In the genomic region with DNA sequence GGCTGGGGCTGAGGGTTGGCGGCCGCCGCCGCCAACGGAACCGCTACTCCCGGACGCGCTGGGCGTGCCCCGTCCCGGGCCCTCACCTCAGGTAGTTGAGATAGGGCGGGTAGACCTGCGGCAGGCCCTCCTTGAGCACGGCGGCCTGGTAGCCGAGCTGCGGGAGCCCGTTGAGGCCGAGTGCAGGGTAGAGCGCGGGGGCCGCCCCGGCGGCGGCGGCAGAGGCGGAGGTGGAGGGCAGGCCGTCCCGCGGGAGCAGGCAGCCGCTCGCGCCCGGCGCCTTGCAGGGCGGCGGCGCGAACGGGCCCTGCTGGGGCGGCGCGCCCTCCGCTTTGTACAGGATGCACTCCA, we compare ENCODE assay signal across 8 cellular contexts. TPM values are rescaled to one million over a fixed set of nuclear protein-coding genes. Genes with fewer than 3 reads are reported as not detected.
DNase-seq lines count a peak whose midpoint lies in the region; ATAC-seq and TF ChIP-seq lines count a peak whose summit lies in the region.

No MANE protein-coding gene starts in this region.

- no peaks in the 10 kb centered on the region for H4K20me1 ChIP-seq in PC-3 (ENCODE audit: low read length)

- ATAC-seq in GM18511 (IDR thresholded peaks at IDR 0.05; ENCODE audit: unreplicated experiment) (peak; percentile 46), sciatic nerve (peak; percentile 48), HG03025 (IDR thresholded peaks at IDR 0.05; ENCODE audit: low FRiP score, unreplicated experiment) (no peak), PC-3 (no peak)

- TF ChIP-seq CTCF in astrocyte of the cerebellum (IDR thresholded peaks at IDR 0.05; ENCODE audit: low read depth, low read length, missing control alignments): no peak
- TF ChIP-seq CTCF in PC-3 (conservative IDR thresholded peaks at IDR 0.05; ENCODE audit: low read depth, low read length): no peak

- CTCF ChIA-PET in PC-3 (lab: Charles Lee): no interaction called here

- POLR2A ChIA-PET in PC-3 (lab: Charles Lee; ENCODE audit: unreplicated experiment): no interaction called here

- no peak overlapping the region for H2AFZ ChIP-seq in PC-3 (ENCODE audit: low read length)

- peaks cover 89% of the 10 kb centered on the region for H3K27me3 ChIP-seq in PC-3 (ENCODE audit: low read length)

- no peak overlapping the region for H3K27ac ChIP-seq in PC-3 (ENCODE audit: low read length)

- no peaks in the 10 kb centered on the region for H3K9me2 ChIP-seq in PC-3 (replicated peaks; ENCODE audit: low read length)

- H3K79me2 ChIP-seq in PC-3 (ENCODE audit: low read length): no peaks in the 10 kb centered on the region

- H3K4me3 ChIP-seq in astrocyte of the cerebellum (ENCODE audit: low read depth, low read length) (peak overlapping the region; percentile 47), iPS-11a (ENCODE audit: low read depth, low read length) (peak overlapping the region; percentile 49), PC-3 (ENCODE audit: low read length) (no peak overlapping the region)

- no peaks in the 10 kb centered on the region for H3K9me3 ChIP-seq in PC-3 (ENCODE audit: low read length)

- H3K4me2 ChIP-seq in PC-3 (ENCODE audit: low read length): no peak overlapping the region

- no TSS peak for BruUV-seq in PC-3 (replicated peaks; lab: Mats Ljungman, UMichigan)

- H3K9ac ChIP-seq in PC-3 (ENCODE audit: low read length): no peak overlapping the region

- no peaks in the 10 kb centered on the region for H3K4me1 ChIP-seq in PC-3 (ENCODE audit: insufficient read depth, low read length)

- DNase-seq in astrocyte of the cerebellum (ENCODE audit: low read depth) (no peak), sciatic nerve (ENCODE audit: low spot score) (peak; percentile 58), NOMO-1 treated with DMSO at 0.1 percent for 48 hours (lab: John Stamatoyannopoulos, UW; ENCODE audit: unreplicated experiment) (no peak), GM19240 (ENCODE audit: insufficient read length, low spot score) (no peak), PC-3 (no peak)

- no peaks in the 10 kb centered on the region for H3F3A ChIP-seq in PC-3 (ENCODE audit: low read length, unreplicated experiment)

- no peaks in the 10 kb centered on the region for H3K36me3 ChIP-seq in PC-3 (ENCODE audit: low read depth, low read length)

- in situ Hi-C loops in astrocyte of the cerebellum (cut with HindIII; ENCODE audit: low sequenced_read_pairs): no loop called here

- intact Hi-C loops in sciatic nerve (cut with DNase I): no loop called here
- intact Hi-C loops in PC-3 (cut with micrococcal nuclease): no loop called here

RNA-seq across cellular contexts. Expression of a gene that starts 2.3 kb away (rescaled TPM):
- 2.5 TPM for total RNA-seq in sciatic nerve
- not detected in 2 replicates for total RNA-seq in PC-3 (2014; rRNA removed)

Comparison
In these comparisons a context has a peak if more than half of its experiments do, and no peak if none do; other contexts are left out.
1. ATAC-seq: peak in GM18511 (single experiment) and sciatic nerve (single experiment); none in HG03025 (single experiment) and PC-3 (single experiment).